ENCODE assay signal across 29 cellular contexts in genomic region chr10:120138689-120139088, GRCh38.
"Had no signal": no experiment of that assay in that cellular context is flagged by ENCODE, and none has a peak within 500 bp of the region (broad histone marks: within the 10 kb centered on the region; RNA-seq: fewer than 3 reads in every experiment).

No MANE protein-coding gene starts in this region.

- H3K27ac Mint-ChIP-seq: dendritic cell treated with granulocyte-macrophage colony-stimulating factor and Interleukin-4, amounts not matched to agents 40 ng/mL and 50 ng/mL, for 4 days; effector memory CD8-positive, alpha-beta T cell; endodermal cell had no signal

- FAIRE-seq: endometrium, endothelial cell of umbilical vein, frontal cortex had no signal

- H2AFZ ChIP-seq: hepatocyte had no signal

- H3K27me3 Mint-ChIP-seq: dendritic cell treated with granulocyte-macrophage colony-stimulating factor and Interleukin-4, amounts not matched to agents 40 ng/mL and 50 ng/mL, for 4 days had no signal

- H3K4me3 Mint-ChIP-seq: dendritic cell treated with granulocyte-macrophage colony-stimulating factor and Interleukin-4, amounts not matched to agents 40 ng/mL and 50 ng/mL, for 4 days; effector memory CD8-positive, alpha-beta T cell; endodermal cell had no signal

- H3K9me3 Mint-ChIP-seq: dendritic cell treated with granulocyte-macrophage colony-stimulating factor and Interleukin-4, amounts not matched to agents 40 ng/mL and 50 ng/mL, for 4 days; effector memory CD8-positive, alpha-beta T cell had no signal

- H3K36me3 ChIP-seq: colonic mucosa, esophagus muscularis mucosa, esophagus squamous epithelium, gastrocnemius medialis, gastroesophageal sphincter, heart left ventricle, heart right ventricle had no signal

- H3K9me3 ChIP-seq: colonic mucosa, esophagus squamous epithelium, gastrocnemius medialis had no signal

- H3K27me3 ChIP-seq: colonic mucosa, esophagus squamous epithelium, foreskin keratinocyte, gastrocnemius medialis, gastroesophageal sphincter, hepatocyte had no signal

- H3K79me2 ChIP-seq: hepatocyte had no signal

- H3K27ac ChIP-seq: colonic mucosa, coronary artery, dorsolateral prefrontal cortex, epithelial cell of prostate, esophagus muscularis mucosa, esophagus squamous epithelium, foreskin keratinocyte, gastrocnemius medialis, gastroesophageal sphincter, heart left ventricle, heart right ventricle, hepatocyte had no signal

- ATAC-seq: effector memory CD8-positive, alpha-beta T cell; esophagus mucosa; foreskin keratinocyte; gastrocnemius medialis; gastroesophageal sphincter; heart left ventricle; heart right ventricle had no signal

- H3K4me1 Mint-ChIP-seq: endodermal cell had no signal

- DNase-seq: colonic mucosa; cortex of kidney; dermis blood vessel endothelial cell; dorsolateral prefrontal cortex; effector CD4-positive, alpha-beta T cell; effector CD8-positive, alpha-beta T cell; effector memory CD4-positive, alpha-beta T cell; effector memory CD8-positive, alpha-beta T cell; endodermal cell; erythroblast; esophagus squamous epithelium; foreskin fibroblast; foreskin keratinocyte; foreskin melanocyte; gastrocnemius medialis; glutamatergic neuron; head of caudate nucleus; heart left ventricle; heart right ventricle had no signal

- H3K4me1 ChIP-seq: colonic mucosa, esophagus muscularis mucosa, esophagus squamous epithelium, foreskin keratinocyte, gastrocnemius medialis, gastroesophageal sphincter, heart left ventricle, heart right ventricle had no signal

- H3K4me2 ChIP-seq: hepatocyte had no signal

- H3K4me3 ChIP-seq: colonic mucosa, coronary artery, dorsolateral prefrontal cortex, esophagus muscularis mucosa, esophagus squamous epithelium, gastrocnemius medialis, gastroesophageal sphincter, heart left ventricle, heart right ventricle, hepatocyte had no signal
